In the genomic region with DNA sequence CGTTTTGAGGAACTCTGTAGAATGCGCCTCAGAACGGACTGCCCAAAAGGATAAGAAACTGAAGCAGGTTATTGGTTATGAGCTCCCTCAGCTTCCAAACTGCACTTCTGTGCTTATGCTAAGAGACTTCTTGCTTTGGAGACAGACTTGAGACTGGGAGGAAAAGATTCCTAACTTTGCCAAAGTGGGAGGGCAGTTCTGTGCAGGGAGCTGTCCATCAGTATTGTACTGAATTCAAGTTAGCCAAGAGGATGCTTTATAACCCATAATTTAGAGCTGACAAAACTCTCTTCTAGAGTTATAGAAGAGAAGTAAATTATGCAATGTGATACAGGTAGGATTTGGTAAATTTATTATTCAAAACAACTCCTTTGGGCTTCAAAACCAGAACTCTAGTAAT, we compare ENCODE assay signal across 24 cellular contexts.
DNase-seq lines count a peak whose midpoint lies in the region; ATAC-seq, FAIRE-seq and TF ChIP-seq lines count a peak whose summit lies in the region.
"Had no signal": no experiment of that assay in that cellular context is flagged by ENCODE, and none has a peak within 500 bp of the region (broad histone marks: within the 10 kb centered on the region; RNA-seq: fewer than 3 reads in every experiment).

No MANE protein-coding gene starts in this region.

- H3K4me2 ChIP-seq in HepG2 (ENCODE audit: low read depth, low read length) = no peak overlapping the region
- H3K4me2 ChIP-seq: BLaER1 treated with 17β-estradiol and CSF1 and Interleukin-3, amounts not matched to agents 10 nM and 100 nM had no signal

- FAIRE-seq in HepG2 (lab: Jason Lieb, UNC) = no peak
- FAIRE-seq: G401.6, kidney had no signal

- TF ChIP-seq RAD21 in HepG2 (CRISPR knock-in tag; IDR thresholded peaks at IDR 0.05) = no peak

- in situ Hi-C loops in HepG2 (cut with HindIII; ENCODE audit: extremely low pct_ligation_motif_present, low pct_unique_long_range_greater_than_20kb) = no loop called here
- in situ Hi-C loops in astrocyte of the cerebellum (cut with HindIII; ENCODE audit: low sequenced_read_pairs) = no loop called here

- H3K9ac ChIP-seq in HepG2 (ENCODE audit: insufficient read depth, low read depth, low read length) = no peak overlapping the region
- H3K9ac ChIP-seq: BLaER1 treated with 17β-estradiol and CSF1 and Interleukin-3, amounts not matched to agents 10 nM and 100 nM had no signal

- BruUV-seq in HepG2 (replicated peaks; lab: Mats Ljungman, UMichigan) = no TSS peak

- no peak overlapping the region for H2AFZ ChIP-seq in HepG2 (ENCODE audit: low read length)

- WGBS in HepG2 (ENCODE audit: low lambda C conversion rate) = 57% methylated on average over 3 of the region's 3 CpGs
- WGBS in right lobe of liver (ENCODE audit: insufficient coverage, low coverage, low lambda C conversion rate, missing lambda C conversion rate) = 64% methylated on average over 3 of the region's 3 CpGs

- H3K27ac ChIP-seq in HepG2 (ENCODE audit: extremely low read length, insufficient read depth, low read length) (no peak overlapping the region), right lobe of liver (no peak overlapping the region)
- H3K27ac ChIP-seq: BLaER1 treated with 17β-estradiol and CSF1 and Interleukin-3, amounts not matched to agents 10 nM and 100 nM; Peyer's patch; transverse colon had no signal

- no peaks in the 10 kb centered on the region for H4K20me1 ChIP-seq in HepG2 (ENCODE audit: insufficient read depth, low read length)
- H4K20me1 ChIP-seq: BLaER1 treated with 17β-estradiol and CSF1 and Interleukin-3, amounts not matched to agents 10 nM and 100 nM had no signal

- TF ChIP-seq POLR2A in HepG2 (IDR thresholded peaks at IDR 0.05; ENCODE audit: insufficient read depth in 1 of 2, low read depth in 2 of 2, low read length in 2 of 2) = no peak
- no peak for TF ChIP-seq POLR2A in right lobe of liver (IDR thresholded peaks at IDR 0.05)

- intact Hi-C loops in HepG2 (cut with micrococcal nuclease; ENCODE audit: unreplicated experiment) (no loop called here), right lobe of liver (cut with DNase I) (no loop called here)

- H3K4me3 ChIP-seq in HepG2 (replicated peaks in 1 of 3; ENCODE audit: insufficient read depth in 1 of 3, low read depth in 2 of 3, low read length in 3 of 3) = no peak overlapping the region
- no peak overlapping the region for H3K4me3 ChIP-seq in right lobe of liver
- H3K4me3 ChIP-seq in astrocyte of the cerebellum (ENCODE audit: low read depth, low read length) = no peak overlapping the region
- H3K4me3 ChIP-seq: BLaER1 treated with 17β-estradiol and CSF1 and Interleukin-3, amounts not matched to agents 10 nM and 100 nM; HAP-1; Peyer's patch; transverse colon had no signal

- POLR2A ChIA-PET in HepG2 (lab: Yijun Ruan, JAX) = no interaction called here

- H3K9me3 ChIP-seq in HepG2 (ENCODE audit: low read length) (no peaks in the 10 kb centered on the region), right lobe of liver (no peaks in the 10 kb centered on the region)
- H3K9me3 ChIP-seq: BLaER1 treated with 17β-estradiol and CSF1 and Interleukin-3, amounts not matched to agents 10 nM and 100 nM; HAP-1; Peyer's patch had no signal

- TF ChIP-seq EP300 in HepG2 (IDR thresholded peaks at IDR 0.05; ENCODE audit: low read depth in 2 of 2, low read length in 2 of 2) = no peak
- no peak for TF ChIP-seq EP300 in HepG2 (CRISPR knock-in tag; IDR thresholded peaks at IDR 0.05; ENCODE audit: borderline replicate concordance)

- no peaks in the 10 kb centered on the region for H3K79me2 ChIP-seq in HepG2 (ENCODE audit: insufficient read depth, low read length)

- H3K27me3 ChIP-seq in HepG2 (ENCODE audit: control insufficient read depth in 1 of 2, insufficient read depth in 2 of 2, low read length in 2 of 2) (no peaks in the 10 kb centered on the region), right lobe of liver (no peaks in the 10 kb centered on the region)
- H3K27me3 ChIP-seq: BLaER1 treated with 17β-estradiol and CSF1 and Interleukin-3, amounts not matched to agents 10 nM and 100 nM; Peyer's patch; transverse colon had no signal

- TF ChIP-seq CTCF in HepG2 (CRISPR knock-in tag; IDR thresholded peaks at IDR 0.05) = no peak
- TF ChIP-seq CTCF in right lobe of liver (IDR thresholded peaks at IDR 0.05) = no peak
- no peak for TF ChIP-seq CTCF in astrocyte of the cerebellum (IDR thresholded peaks at IDR 0.05; ENCODE audit: low read depth, low read length, missing control alignments)

- DNase-seq in HepG2 (ENCODE audit: low spot score) (no peak), right lobe of liver (no peak), astrocyte of the cerebellum (ENCODE audit: low read depth) (peak; percentile 5), iPS-NIHi11 (ENCODE audit: low spot score) (peak; percentile 38), SHP77 treated with DMSO at 0.1 percent for 48 hours (lab: John Stamatoyannopoulos, UW) (no peak), dedifferentiated amniotic fluid mesenchymal stem cell (ENCODE audit: extremely low spot score) (no peak), NCI-H128 (lab: John Stamatoyannopoulos, UW; ENCODE audit: unreplicated experiment) (no peak)
- no peak for DNase-seq in activated effector memory CD4-positive, alpha-beta T cell treated with anti-CD3 and anti-CD28 coated beads, Interleukin-2, amount 50 U/mL, for 16 hours
- DNase-seq: 8988T; activated CD4-positive, alpha-beta T cell treated with anti-CD3 and anti-CD28 coated beads, Interleukin-2, amount 10 ng/mL, durations not matched to agents 7 days and 5 days; activated CD8-positive, alpha-beta memory T cell treated with anti-CD3 and anti-CD28 coated beads, Interleukin-2, amount 50 U/mL, for 4 hours; activated effector memory CD4-positive, alpha-beta T cell treated with Interleukin-2 at 50 U/mL for 16 hours; amygdala; kidney; MM.1S; naive thymus-derived CD8-positive, alpha-beta T cell; NCI-H1694; Peyer's patch; stimulated activated CD4-positive, alpha-beta T cell treated with anti-CD3 and anti-CD28 coated beads, Interleukin-2, amount 100 ng/mL, for 24 hours; stimulated activated naive CD4-positive, alpha-beta T cell treated with Interleukin-2 at 50 U/mL for 16 hours; transverse colon had no signal

- CTCF ChIA-PET in HepG2 (lab: Yijun Ruan, JAX; ENCODE audit: low intra/inter-chr PET ratio, low total read pairs) = no interaction called here

- no peaks in the 10 kb centered on the region for H3K36me3 ChIP-seq in HepG2 (replicated peaks in 1 of 2; ENCODE audit: control insufficient read depth in 1 of 2, insufficient read depth in 2 of 2, low read length in 2 of 2)
- H3K36me3 ChIP-seq in right lobe of liver = no peaks in the 10 kb centered on the region
- H3K36me3 ChIP-seq: BLaER1 treated with 17β-estradiol and CSF1 and Interleukin-3, amounts not matched to agents 10 nM and 100 nM; HAP-1; Peyer's patch; transverse colon had no signal

- H3K4me1 ChIP-seq in HepG2 (ENCODE audit: insufficient read depth, low read length) = no peaks in the 10 kb centered on the region
- H3K4me1 ChIP-seq in right lobe of liver = no peaks in the 10 kb centered on the region
- H3K4me1 ChIP-seq: BLaER1 treated with 17β-estradiol and CSF1 and Interleukin-3, amounts not matched to agents 10 nM and 100 nM; HAP-1; Peyer's patch; transverse colon had no signal

- ATAC-seq in HepG2 (no peak), right lobe of liver (no peak)
- ATAC-seq: naive thymus-derived CD8-positive, alpha-beta T cell had no signal

TF ChIP-seq in HepG2, 621 proteins besides CTCF, POLR2A, EP300 and RAD21:
- TF ChIP-seq NCOA2 (CRISPR knock-in tag; IDR thresholded peaks at IDR 0.05) = no peak
- TF ChIP-seq, protein P1, sequence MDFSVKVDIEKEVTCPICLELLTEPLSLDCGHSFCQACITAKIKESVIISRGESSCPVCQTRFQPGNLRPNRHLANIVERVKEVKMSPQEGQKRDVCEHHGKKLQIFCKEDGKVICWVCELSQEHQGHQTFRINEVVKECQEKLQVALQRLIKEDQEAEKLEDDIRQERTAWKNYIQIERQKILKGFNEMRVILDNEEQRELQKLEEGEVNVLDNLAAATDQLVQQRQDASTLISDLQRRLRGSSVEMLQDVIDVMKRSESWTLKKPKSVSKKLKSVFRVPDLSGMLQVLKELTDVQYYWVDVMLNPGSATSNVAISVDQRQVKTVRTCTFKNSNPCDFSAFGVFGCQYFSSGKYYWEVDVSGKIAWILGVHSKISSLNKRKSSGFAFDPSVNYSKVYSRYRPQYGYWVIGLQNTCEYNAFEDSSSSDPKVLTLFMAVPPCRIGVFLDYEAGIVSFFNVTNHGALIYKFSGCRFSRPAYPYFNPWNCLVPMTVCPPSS (IDR thresholded peaks at IDR 0.05) = no peak
- no peak for TF ChIP-seq HNRNPK (IDR thresholded peaks at IDR 0.05; ENCODE audit: low read depth, low read length, poor library complexity, severe bottlenecking)
- TF ChIP-seq, protein P2, sequence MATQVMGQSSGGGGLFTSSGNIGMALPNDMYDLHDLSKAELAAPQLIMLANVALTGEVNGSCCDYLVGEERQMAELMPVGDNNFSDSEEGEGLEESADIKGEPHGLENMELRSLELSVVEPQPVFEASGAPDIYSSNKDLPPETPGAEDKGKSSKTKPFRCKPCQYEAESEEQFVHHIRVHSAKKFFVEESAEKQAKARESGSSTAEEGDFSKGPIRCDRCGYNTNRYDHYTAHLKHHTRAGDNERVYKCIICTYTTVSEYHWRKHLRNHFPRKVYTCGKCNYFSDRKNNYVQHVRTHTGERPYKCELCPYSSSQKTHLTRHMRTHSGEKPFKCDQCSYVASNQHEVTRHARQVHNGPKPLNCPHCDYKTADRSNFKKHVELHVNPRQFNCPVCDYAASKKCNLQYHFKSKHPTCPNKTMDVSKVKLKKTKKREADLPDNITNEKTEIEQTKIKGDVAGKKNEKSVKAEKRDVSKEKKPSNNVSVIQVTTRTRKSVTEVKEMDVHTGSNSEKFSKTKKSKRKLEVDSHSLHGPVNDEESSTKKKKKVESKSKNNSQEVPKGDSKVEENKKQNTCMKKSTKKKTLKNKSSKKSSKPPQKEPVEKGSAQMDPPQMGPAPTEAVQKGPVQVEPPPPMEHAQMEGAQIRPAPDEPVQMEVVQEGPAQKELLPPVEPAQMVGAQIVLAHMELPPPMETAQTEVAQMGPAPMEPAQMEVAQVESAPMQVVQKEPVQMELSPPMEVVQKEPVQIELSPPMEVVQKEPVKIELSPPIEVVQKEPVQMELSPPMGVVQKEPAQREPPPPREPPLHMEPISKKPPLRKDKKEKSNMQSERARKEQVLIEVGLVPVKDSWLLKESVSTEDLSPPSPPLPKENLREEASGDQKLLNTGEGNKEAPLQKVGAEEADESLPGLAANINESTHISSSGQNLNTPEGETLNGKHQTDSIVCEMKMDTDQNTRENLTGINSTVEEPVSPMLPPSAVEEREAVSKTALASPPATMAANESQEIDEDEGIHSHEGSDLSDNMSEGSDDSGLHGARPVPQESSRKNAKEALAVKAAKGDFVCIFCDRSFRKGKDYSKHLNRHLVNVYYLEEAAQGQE (IDR thresholded peaks at IDR 0.05; ENCODE audit: borderline replicate concordance in 1 of 2, low read depth in 1 of 2, low read length in 2 of 2) = peak; percentile 18 to 89
- no peak for TF ChIP-seq ZSCAN12 (CRISPR knock-in tag; IDR thresholded peaks at IDR 0.05)
- peak; percentile 85 for TF ChIP-seq MIER2 (CRISPR knock-in tag; IDR thresholded peaks at IDR 0.05)
- no peak for TF ChIP-seq ARNT (IDR thresholded peaks at IDR 0.05)

Comparison
In these comparisons a context has a peak if more than half of its experiments do, and no peak if none do; other contexts are left out.
1. DNase-seq: peak in astrocyte of the cerebellum (single experiment) and iPS-NIHi11 (single experiment); none in HepG2 (single experiment), right lobe of liver (0 of 3), SHP77 treated with DMSO at 0.1 percent for 48 hours (single experiment), dedifferentiated amniotic fluid mesenchymal stem cell (single experiment), NCI-H128 (single experiment) and activated effector memory CD4-positive, alpha-beta T cell treated with anti-CD3 and anti-CD28 coated beads, Interleukin-2, amount 50 U/mL, for 16 hours (single experiment).